ENCODE assay signal across 28 cellular contexts in genomic region chr2:23427350-23427749, GRCh38. TPM values are rescaled to one million over a fixed set of nuclear protein-coding genes. Genes with fewer than 3 reads are reported as not detected.
DNase-seq lines count a peak whose midpoint lies in the region; FAIRE-seq and TF ChIP-seq lines count a peak whose summit lies in the region.
"Had no signal": no experiment of that assay in that cellular context is flagged by ENCODE, and none has a peak within 500 bp of the region (broad histone marks: within the 10 kb centered on the region; RNA-seq: fewer than 3 reads in every experiment).

No MANE protein-coding gene starts in this region.

- H3K9me3 ChIP-seq in H9 (ENCODE audit: control insufficient read depth, low read depth, low read length) (no peaks in the 10 kb centered on the region), SJCRH30 (replicated peaks) (no peaks in the 10 kb centered on the region), mesenchymal stem cell (ENCODE audit: control insufficient read depth, low read length) (no peaks in the 10 kb centered on the region), spleen (no peaks in the 10 kb centered on the region), prostate gland (no peaks in the 10 kb centered on the region)
- H3K9me3 ChIP-seq: BLaER1 treated with 17β-estradiol and CSF1 and Interleukin-3, amounts not matched to agents 10 nM and 100 nM; Caco-2; colonic mucosa; SJSA1; uterus had no signal

- H4K20me1 ChIP-seq in H9 (ENCODE audit: control insufficient read depth, insufficient read depth, insufficient read length) = no peaks in the 10 kb centered on the region
- H4K20me1 ChIP-seq: BLaER1 treated with 17β-estradiol and CSF1 and Interleukin-3, amounts not matched to agents 10 nM and 100 nM had no signal

- H3K18ac ChIP-seq in H9 (ENCODE audit: insufficient read length, low read depth, low read length) = no peak overlapping the region
- H3K18ac ChIP-seq in mesenchymal stem cell (ENCODE audit: low read depth in 1 of 2, low read length in 2 of 2) = peak overlapping the region in 1 of 2 experiments; percentile 5

- H3K27me3 ChIP-seq in H9 (ENCODE audit: insufficient read depth, low read length) (no peaks in the 10 kb centered on the region), SJCRH30 (no peaks in the 10 kb centered on the region), mesenchymal stem cell (ENCODE audit: control insufficient read depth in 1 of 2, insufficient read depth in 1 of 2, low read length in 2 of 2) (no peaks in the 10 kb centered on the region), spleen (replicated peaks in 1 of 7) (peaks cover 0 to 4% (median 0%) of the 10 kb centered on the region in 7 donors), prostate gland (replicated peaks; ENCODE audit: insufficient read depth) (no peaks in the 10 kb centered on the region)
- H3K27me3 ChIP-seq: BLaER1 treated with 17β-estradiol and CSF1 and Interleukin-3, amounts not matched to agents 10 nM and 100 nM; colonic mucosa; SJSA1; uterus had no signal

- H2BK15ac ChIP-seq in H9 (ENCODE audit: low read depth, low read length) (no peak overlapping the region), mesenchymal stem cell (ENCODE audit: low read depth, poor library complexity, severe bottlenecking) (no peak overlapping the region)

- H3K27ac ChIP-seq in H9 (ENCODE audit: insufficient read length, low read depth, low read length) (no peak overlapping the region), SJCRH30 (peak overlapping the region; percentile 57), mesenchymal stem cell (ENCODE audit: low read length, poor library complexity, severe bottlenecking) (no peak overlapping the region), spleen (no peak overlapping the region), prostate gland (no peak overlapping the region)
- H3K27ac ChIP-seq: BLaER1 treated with 17β-estradiol and CSF1 and Interleukin-3, amounts not matched to agents 10 nM and 100 nM; colonic mucosa; SJSA1 had no signal

- H2AK5ac ChIP-seq in H9 (ENCODE audit: insufficient read length, low read length) (no peak overlapping the region), mesenchymal stem cell (ENCODE audit: low read length, severe bottlenecking) (no peak overlapping the region)

- TF ChIP-seq POLR2A in spleen (IDR thresholded peaks at IDR 0.05) (no peak), prostate gland (IDR thresholded peaks at IDR 0.05) (no peak)

- no CpG with 5 or more reads among the region's 8 CpGs for WGBS in H9 (ENCODE audit: extremely low coverage, insufficient read length, low lambda C conversion rate)
- 82% methylated on average over 8 of the region's 8 CpGs for WGBS in mesenchymal stem cell
- WGBS in spleen, 5 donors = 84 to 93% (median 90%) methylated on average over 8 of the region's 8 CpGs
- 93% methylated on average over 8 of the region's 8 CpGs for WGBS in prostate gland

- peak; percentile 5 for DNase-seq in H9
- DNase-seq in SJCRH30 = no peak
- no peak for DNase-seq in mesenchymal stem cell
- DNase-seq in spleen = peak; percentile 18
- DNase-seq in A172 (ENCODE audit: low spot score) = no peak
- no peak for DNase-seq in GM19239 (ENCODE audit: insufficient read length, low spot score)
- DNase-seq in prostate gland (ENCODE audit: low spot score) = no peak
- no peak for DNase-seq in hippocampal formation (lab: John Stamatoyannopoulos, UW)
- DNase-seq: activated CD8-positive, alpha-beta T cell treated with anti-CD3 and anti-CD28 coated beads for 36 hours; activated gamma-delta T cell; activated naive CD8-positive, alpha-beta T cell treated with anti-CD3 and anti-CD28 coated beads, Interleukin-2, amount 50 U/mL, for 24 hours; Caco-2; colonic mucosa; DND-41; H7; Kasumi-1; naive thymus-derived CD8-positive, alpha-beta T cell; NCI-H1092; NCI-H187; NCI-H2171 treated with DMSO at 0.1 percent for 48 hours; NK-92 treated with Interleukin-12 subunit alpha and Interleukin-12 subunit beta, amount 100 ng/mL, for 24 hours; stimulated activated CD4-positive, alpha-beta T cell treated with anti-CD3 and anti-CD28 coated beads, Interleukin-15, amount 100 ng/mL, for 24 hours; T-helper 1 cell; uterus had no signal

- H3K4ac ChIP-seq in H9 (ENCODE audit: low read depth, low read length) (no peak overlapping the region), mesenchymal stem cell (ENCODE audit: low read depth in 1 of 2, low read length in 2 of 2) (no peak overlapping the region)

- no peak overlapping the region for H3K9ac ChIP-seq in H9 (ENCODE audit: extremely low read depth, insufficient read length, low read length)
- H3K9ac ChIP-seq in mesenchymal stem cell (ENCODE audit: low read length) = peak overlapping the region; percentile 1
- H3K9ac ChIP-seq: BLaER1 treated with 17β-estradiol and CSF1 and Interleukin-3, amounts not matched to agents 10 nM and 100 nM had no signal

- no peak overlapping the region for H3K4me3 Mint-ChIP-seq in H9
- H3K4me3 Mint-ChIP-seq: activated CD8-positive, alpha-beta T cell treated with anti-CD3 and anti-CD28 coated beads for 36 hours; activated naive CD8-positive, alpha-beta T cell treated with anti-CD3 and anti-CD28 coated beads, Interleukin-2, amount 50 U/mL, for 24 hours; naive thymus-derived CD8-positive, alpha-beta T cell; stimulated activated naive CD8-positive, alpha-beta T cell treated with anti-CD3 and anti-CD28 coated beads, Interleukin-15, Interleukin-2, amounts not matched to agents 100 ng/mL and 50 ng/mL, for 24 hours had no signal

- H3K56ac ChIP-seq in H9 (ENCODE audit: insufficient read length, low read depth, low read length) = no peak overlapping the region

- FAIRE-seq in GM19239 (lab: Jason Lieb, UNC) = no peak
- FAIRE-seq: RCC 7860 had no signal

- H3K4me1 ChIP-seq in H9 (ENCODE audit: insufficient read depth, low read length) (peaks cover 4% of the 10 kb centered on the region; the same call in 1 of the 2 replicates), SJCRH30 (peaks cover 40% of the 10 kb centered on the region), mesenchymal stem cell (ENCODE audit: control insufficient read depth, insufficient read depth, low read depth, low read length) (peaks cover 24% of the 10 kb centered on the region), spleen (peaks cover 0 to 6% (median 0%) of the 10 kb centered on the region in 6 donors), prostate gland (replicated peaks) (no peaks in the 10 kb centered on the region)
- H3K4me1 ChIP-seq: BLaER1 treated with 17β-estradiol and CSF1 and Interleukin-3, amounts not matched to agents 10 nM and 100 nM; Caco-2; colonic mucosa had no signal

- no peak overlapping the region for H4K5ac ChIP-seq in H9 (ENCODE audit: insufficient read length, low read depth, low read length)

- TF ChIP-seq CTCF in H9 (conservative IDR thresholded peaks at IDR 0.05) (no peak), spleen (IDR thresholded peaks at IDR 0.05 in 8 of 11, conservative IDR thresholded peaks at IDR 0.05 in 3 of 11) (no peak), prostate gland (IDR thresholded peaks at IDR 0.05) (no peak)

- H2BK5ac ChIP-seq in H9 (ENCODE audit: insufficient read length, low read length) (no peak overlapping the region), mesenchymal stem cell (ENCODE audit: low read depth, low read length, poor library complexity, severe bottlenecking) (no peak overlapping the region)

- H3K4me2 ChIP-seq in H9 (ENCODE audit: insufficient read depth, insufficient read length, low read length) (no peak overlapping the region), mesenchymal stem cell (ENCODE audit: low read length, poor library complexity, severe bottlenecking) (no peak overlapping the region)
- H3K4me2 ChIP-seq: BLaER1 treated with 17β-estradiol and CSF1 and Interleukin-3, amounts not matched to agents 10 nM and 100 nM had no signal

- no peaks in the 10 kb centered on the region for H3K79me2 ChIP-seq in H9 (ENCODE audit: insufficient read depth, low read length)

- H3K36me3 ChIP-seq in SJCRH30 = 0 out of 2 replicates have a peak, but pooled peaks cover 2% of the 10 kb centered on the region
- peaks cover 0 to 12% of the 10 kb centered on the region in 2 experiments for H3K36me3 ChIP-seq in mesenchymal stem cell (ENCODE audit: control insufficient read depth in 1 of 2, insufficient read depth in 2 of 2, low read depth in 1 of 2, low read length in 2 of 2)
- H3K36me3 ChIP-seq in spleen = no peaks in the 10 kb centered on the region
- H3K36me3 ChIP-seq in prostate gland = no peaks in the 10 kb centered on the region
- H3K36me3 ChIP-seq: BLaER1 treated with 17β-estradiol and CSF1 and Interleukin-3, amounts not matched to agents 10 nM and 100 nM; colonic mucosa; SJSA1; uterus had no signal

- H3K14ac ChIP-seq in H9 (ENCODE audit: insufficient read depth, low read length) (no peak overlapping the region), mesenchymal stem cell (ENCODE audit: low read length in 2 of 2) (no peak overlapping the region)

- H3K9me3 Mint-ChIP-seq in H9 = no peaks in the 10 kb centered on the region
- H3K9me3 Mint-ChIP-seq: activated CD8-positive, alpha-beta T cell treated with anti-CD3 and anti-CD28 coated beads for 36 hours; activated naive CD8-positive, alpha-beta T cell treated with anti-CD3 and anti-CD28 coated beads, Interleukin-2, amount 50 U/mL, for 24 hours; naive thymus-derived CD8-positive, alpha-beta T cell; stimulated activated naive CD8-positive, alpha-beta T cell treated with anti-CD3 and anti-CD28 coated beads, Interleukin-15, Interleukin-2, amounts not matched to agents 100 ng/mL and 50 ng/mL, for 24 hours had no signal

- no peak overlapping the region for H2AFZ ChIP-seq in H9 (ENCODE audit: low read length)
- no peak overlapping the region for H2AFZ ChIP-seq in mesenchymal stem cell (ENCODE audit: low read depth, low read length)

- no peaks in the 10 kb centered on the region for H3K23me2 ChIP-seq in H9 (ENCODE audit: insufficient read length, low read depth, low read length, poor library complexity, severe bottlenecking)

- H3K79me1 ChIP-seq in H9 (ENCODE audit: insufficient read depth, low read depth, low read length, poor library complexity, severe bottlenecking) (no peaks in the 10 kb centered on the region), mesenchymal stem cell (replicated peaks; ENCODE audit: low read length, poor library complexity, severe bottlenecking) (peaks cover 13% of the 10 kb centered on the region)

- H4K91ac ChIP-seq in H9 (ENCODE audit: insufficient read length, low read depth, low read length) = no peak overlapping the region
- no peak overlapping the region for H4K91ac ChIP-seq in mesenchymal stem cell (ENCODE audit: low read length)

- peaks cover 10 to 20% of the 10 kb centered on the region in 2 experiments for H3K4me1 Mint-ChIP-seq in H9
- H3K4me1 Mint-ChIP-seq: activated naive CD8-positive, alpha-beta T cell treated with anti-CD3 and anti-CD28 coated beads, Interleukin-2, amount 50 U/mL, for 24 hours; naive thymus-derived CD8-positive, alpha-beta T cell had no signal

- no peak overlapping the region for H2BK20ac ChIP-seq in H9 (ENCODE audit: low read depth, low read length, poor library complexity, severe bottlenecking)

- no peak overlapping the region for H2BK120ac ChIP-seq in H9 (ENCODE audit: low read depth, low read length, poor library complexity, severe bottlenecking)
- no peak overlapping the region for H2BK120ac ChIP-seq in mesenchymal stem cell (ENCODE audit: low read depth, low read length)

- H3K4me3 ChIP-seq in SJCRH30 (no peak overlapping the region), mesenchymal stem cell (ENCODE audit: insufficient read depth in 1 of 2, low read depth in 1 of 2, low read length in 2 of 2) (no peak overlapping the region), spleen (no peak overlapping the region), prostate gland (no peak overlapping the region)
- H3K4me3 ChIP-seq: BLaER1 treated with 17β-estradiol and CSF1 and Interleukin-3, amounts not matched to agents 10 nM and 100 nM; colonic mucosa; SJSA1; uterus had no signal

- no peaks in the 10 kb centered on the region for H3K27me3 Mint-ChIP-seq in H9 (ENCODE audit: low read depth)

- no peak overlapping the region for H3K23ac ChIP-seq in H9 (ENCODE audit: insufficient read length, low read depth, low read length)
- no peak overlapping the region for H3K23ac ChIP-seq in mesenchymal stem cell (ENCODE audit: low read length in 2 of 2)

- H2BK12ac ChIP-seq in H9 (ENCODE audit: insufficient read length, low read depth, low read length) (no peak overlapping the region), mesenchymal stem cell (ENCODE audit: low read length in 2 of 2) (peak overlapping the region; percentile 37 to 69)

- H4K8ac ChIP-seq in H9 (replicated peaks; ENCODE audit: insufficient read length, low read depth, low read length) (no peak overlapping the region), mesenchymal stem cell (ENCODE audit: low read length) (no peak overlapping the region)

- no peak overlapping the region; a peak in 1 of 7 replicates for H3K27ac Mint-ChIP-seq in H9
- H3K27ac Mint-ChIP-seq: activated CD8-positive, alpha-beta T cell treated with anti-CD3 and anti-CD28 coated beads for 36 hours; activated naive CD8-positive, alpha-beta T cell treated with anti-CD3 and anti-CD28 coated beads, Interleukin-2, amount 50 U/mL, for 24 hours; naive thymus-derived CD8-positive, alpha-beta T cell; stimulated activated naive CD8-positive, alpha-beta T cell treated with anti-CD3 and anti-CD28 coated beads, Interleukin-15, Interleukin-2, amounts not matched to agents 100 ng/mL and 50 ng/mL, for 24 hours had no signal

- no peaks in the 10 kb centered on the region for H3K36me3 Mint-ChIP-seq in H9 (ENCODE audit: insufficient read depth in 1 of 3, low read depth in 3 of 3)
- H3K36me3 Mint-ChIP-seq: naive thymus-derived CD8-positive, alpha-beta T cell had no signal

- intact Hi-C loops in spleen (cut with DNase I; ENCODE audit: low total_unique reads) (no loop called here), prostate gland (cut with DNase I) (no loop called here)

- H3T11ph ChIP-seq in H9 (ENCODE audit: low read length) = no peak overlapping the region

RNA-seq across cellular contexts. Expression of gene KLHL29, which starts 42.4 kb away (rescaled TPM):
- total RNA-seq in H9 (2021) (2.1 and 2.4 TPM in 2 replicates), spleen (10 to 100 TPM in 5 of 7 donors, 1 to 10 TPM in 2; 7.5 to 30.5 (median 16.2) TPM), prostate gland (10 to 100 TPM; 23.3 to 24.8 TPM)
- total RNA-seq in SJCRH30 (2014; rRNA removed; shearing (Covaris generic)) = 30.8 and 34.1 TPM in 2 replicates
- 11.5 TPM for polyA plus RNA-seq in mesenchymal stem cell (2013, experiment 1 of 2)
- polyA plus RNA-seq in mesenchymal stem cell (2013, experiment 2 of 2) = 11.2 TPM
- 1 to 10 TPM; 1.5 to 5.3 (median 2.0) TPM for polyA plus RNA-seq in spleen
- 0.76 and 0.86 TPM in 2 replicates for total RNA-seq in A172 (2014; rRNA removed; shearing (Covaris generic))

Comparison
In these comparisons a context has a peak if more than half of its experiments do, and no peak if none do; other contexts are left out.
1. DNase-seq: peak in H9 (single experiment) and spleen (single experiment); none in SJCRH30 (0 of 2), mesenchymal stem cell (single experiment), A172 (single experiment), GM19239 (single experiment), prostate gland (single experiment) and hippocampal formation (0 of 2).